In the genomic region with DNA sequence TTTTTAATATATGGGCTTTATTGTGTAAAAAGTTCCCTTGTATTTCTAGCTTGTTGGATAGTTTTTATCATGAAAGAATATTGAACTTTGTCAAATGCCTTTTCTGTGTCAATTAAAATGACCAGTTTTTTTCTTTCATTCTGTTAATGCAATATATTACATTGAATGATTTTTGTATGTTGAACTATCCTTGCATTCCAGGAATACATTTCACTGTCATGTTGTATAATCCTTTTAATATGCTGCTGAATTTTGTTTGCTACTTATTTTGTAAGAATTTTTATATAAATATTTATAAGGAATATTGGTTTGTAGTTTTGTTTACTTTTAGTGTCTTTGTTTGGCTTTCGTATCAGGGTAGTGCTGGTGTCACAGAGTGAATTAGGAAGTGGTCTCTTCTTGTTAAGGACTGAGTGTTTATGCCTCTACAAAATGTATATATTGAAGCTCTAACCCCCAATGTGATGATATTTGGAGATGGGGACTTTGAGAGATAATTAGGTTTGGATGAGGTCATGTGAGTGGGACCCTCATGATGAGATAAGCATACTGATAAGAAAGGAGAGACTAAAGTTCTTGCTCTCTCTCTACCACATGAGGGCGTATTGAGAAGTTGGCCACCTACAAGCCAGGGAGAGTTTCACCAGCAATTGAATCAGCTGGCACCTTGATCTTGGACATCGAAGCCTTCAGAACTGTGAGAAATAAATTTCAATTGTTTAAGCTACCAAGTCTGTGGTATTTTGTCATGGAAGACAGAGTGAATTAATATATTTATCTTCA, we compare ENCODE assay signal across 33 cellular contexts. TPM values are rescaled to one million over a fixed set of nuclear protein-coding genes. Genes with fewer than 3 reads are reported as not detected.
A peak's percentile ranks its signal among the peaks of the same experiment; 100 is the strongest.
DNase-seq lines count a peak whose midpoint lies in the region; ATAC-seq and TF ChIP-seq lines count a peak whose summit lies in the region.
"Had no signal": no experiment of that assay in that cellular context is flagged by ENCODE, and none has a peak within 500 bp of the region (broad histone marks: within the 10 kb centered on the region; RNA-seq: fewer than 3 reads in every experiment).

No MANE protein-coding gene starts in this region.

- no peak overlapping the region for H2BK120ac ChIP-seq in mesendoderm (ENCODE audit: low read depth, low read length)

- ATAC-seq in Panc1 = no peak
- ATAC-seq: A549, esophagus mucosa, left lobe of liver had no signal

- in situ Hi-C loops in Panc1 (cut with HindIII; ENCODE audit: low pct_unique_long_range_greater_than_20kb, low sequenced_read_pairs) = no loop called here

- H3K4me2 ChIP-seq in mesendoderm (ENCODE audit: low read length) (no peak overlapping the region), osteoblast (ENCODE audit: insufficient read depth, low read length) (no peak overlapping the region), hepatocyte (no peak overlapping the region)
- H3K4me2 ChIP-seq: A549, smooth muscle cell had no signal

- no peak overlapping the region for H2BK5ac ChIP-seq in mesendoderm (ENCODE audit: low read length)

- H3K9me2 ChIP-seq in hepatocyte (replicated peaks; ENCODE audit: insufficient read depth) = no peaks in the 10 kb centered on the region

- intact Hi-C loops in Panc1 (cut with micrococcal nuclease; ENCODE audit: unreplicated experiment) = no loop called here

- no peak overlapping the region for H4K8ac ChIP-seq in mesendoderm (ENCODE audit: low read depth, low read length)

- 100% methylated on average over 1 of the region's 3 CpGs for WGBS in mesendoderm (ENCODE audit: extremely low coverage, insufficient coverage, low lambda C conversion rate)
- WGBS in hepatocyte (ENCODE audit: low lambda C conversion rate, missing lambda C conversion rate) = 87% methylated on average over 3 of the region's 3 CpGs

- no peak overlapping the region for H4K5ac ChIP-seq in mesendoderm (ENCODE audit: low read length)

- H3K4me3 ChIP-seq in HEK293 (ENCODE audit: low read depth, low read length) = no peak overlapping the region
- no peak overlapping the region for H3K4me3 ChIP-seq in Panc1 (ENCODE audit: low read depth in 2 of 2, low read length in 2 of 2)
- no peak overlapping the region for H3K4me3 ChIP-seq in mesendoderm (ENCODE audit: low read length)
- no peak overlapping the region for H3K4me3 ChIP-seq in osteoblast (ENCODE audit: insufficient read depth, low read length)
- no peak overlapping the region for H3K4me3 ChIP-seq in hepatocyte
- H3K4me3 ChIP-seq: A549, SJCRH30, smooth muscle cell, uterus had no signal

- H3K9me3 ChIP-seq in HEK293 (ENCODE audit: control insufficient read depth, insufficient read depth, low read depth, low read length) (no peaks in the 10 kb centered on the region), Panc1 (ENCODE audit: control insufficient read depth, insufficient read depth, low read depth, low read length) (peaks cover 7% of the 10 kb centered on the region; the same call in 1 of the 2 replicates), osteoblast (ENCODE audit: low read depth, low read length) (no peaks in the 10 kb centered on the region), hepatocyte (ENCODE audit: low read depth) (no peaks in the 10 kb centered on the region)

- peak; percentile 30 for DNase-seq in NCI-H82 (lab: John Stamatoyannopoulos, UW)
- no peak for DNase-seq in NCI-H82 treated with DMSO at 0.1 percent for 48 hours (lab: John Stamatoyannopoulos, UW; ENCODE audit: unreplicated experiment)
- DNase-seq in Panc1 (ENCODE audit: low read depth, low spot score) = no peak
- peak; percentile 65 for DNase-seq in mesendoderm
- no peak for DNase-seq in osteoblast (ENCODE audit: insufficient read length, low spot score, missing footprints)
- DNase-seq in hepatocyte (ENCODE audit: low spot score) = no peak
- DNase-seq in midbrain (lab: John Stamatoyannopoulos, UW) = no peak
- DNase-seq: activated CD4-positive, alpha-beta T cell treated with anti-CD3 and anti-CD28 coated beads for 1 hour; activated CD8-positive, alpha-beta memory T cell treated with anti-CD3 and anti-CD28 coated beads for 24 hours; activated naive CD4-positive, alpha-beta T cell; activated T-cell treated with anti-CD3 and anti-CD28 coated beads, Interleukin-2, amount 50 U/mL, for 24 hours; amniotic stem cell; effector CD8-positive, alpha-beta T cell; foreskin melanocyte; GOT3; immature natural killer cell; Karpas-422; mesenchymal stem cell; NCI-H2081 treated with DMSO at 0.1 percent for 48 hours; NCI-H446; SJCRH30; stimulated activated CD4-positive, alpha-beta T cell treated with anti-CD3 and anti-CD28 coated beads, Interleukin-4, amount 100 ng/mL, for 24 hours; stimulated activated naive CD4-positive, alpha-beta T cell; T-helper 1 cell; uterus had no signal

- BruUV-seq in Panc1 (replicated peaks; lab: Mats Ljungman, UMichigan) = no TSS peak

- H3K4ac ChIP-seq in mesendoderm (ENCODE audit: low read depth, low read length) = no peak overlapping the region

- H3K79me1 ChIP-seq in mesendoderm (ENCODE audit: low read length) = no peaks in the 10 kb centered on the region

- H2AFZ ChIP-seq in osteoblast (ENCODE audit: low read length) (no peak overlapping the region), hepatocyte (no peak overlapping the region)

- H2BK15ac ChIP-seq in mesendoderm (replicated peaks; ENCODE audit: low read depth) = no peak overlapping the region

- no peak for TF ChIP-seq CTCF in HEK293 (tag by site-specific recombination; IDR thresholded peaks at IDR 0.05)
- TF ChIP-seq CTCF in Panc1 (IDR thresholded peaks at IDR 0.05) = peak; percentile 8; the same call in 1 of the 2 replicates
- no peak for TF ChIP-seq CTCF in osteoblast (IDR thresholded peaks at IDR 0.05; ENCODE audit: extremely low read depth, low read depth, low read length)
- TF ChIP-seq CTCF in hepatocyte (IDR thresholded peaks at IDR 0.05; ENCODE audit: poor library complexity) = no peak

- no peak overlapping the region for H2AK5ac ChIP-seq in mesendoderm (ENCODE audit: low read length)

- no peaks in the 10 kb centered on the region for H3K79me2 ChIP-seq in mesendoderm (ENCODE audit: control insufficient read depth, insufficient read depth, low read length)
- no peaks in the 10 kb centered on the region for H3K79me2 ChIP-seq in osteoblast (ENCODE audit: insufficient read depth, low read length)
- no peaks in the 10 kb centered on the region for H3K79me2 ChIP-seq in hepatocyte

- no peak overlapping the region for H3K18ac ChIP-seq in mesendoderm (ENCODE audit: low read length)

- H3K36me3 ChIP-seq in HEK293 (ENCODE audit: control insufficient read depth in 2 of 2, insufficient read depth in 1 of 2, low read length in 2 of 2) = no peaks in the 10 kb centered on the region
- H3K36me3 ChIP-seq in Panc1 (ENCODE audit: control insufficient read depth, insufficient read depth, low read length) = no peaks in the 10 kb centered on the region
- H3K36me3 ChIP-seq in mesendoderm (ENCODE audit: control insufficient read depth, insufficient read depth, low read length) = no peaks in the 10 kb centered on the region
- no peaks in the 10 kb centered on the region for H3K36me3 ChIP-seq in osteoblast (ENCODE audit: insufficient read depth, low read length)
- no peaks in the 10 kb centered on the region for H3K36me3 ChIP-seq in hepatocyte (replicated peaks; ENCODE audit: insufficient read depth, low read depth)
- H3K36me3 ChIP-seq: SJCRH30, uterus had no signal

- H3K56ac ChIP-seq in mesendoderm (ENCODE audit: low read length) = no peak overlapping the region

- no peak overlapping the region for H3K27ac ChIP-seq in HEK293 (ENCODE audit: extremely low read depth, low read depth, low read length)
- no peak overlapping the region for H3K27ac ChIP-seq in Panc1 (ENCODE audit: low read length)
- no peak overlapping the region for H3K27ac ChIP-seq in mesendoderm (ENCODE audit: low read depth, low read length)
- no peak overlapping the region for H3K27ac ChIP-seq in osteoblast (ENCODE audit: low read depth, low read length)
- H3K27ac ChIP-seq in hepatocyte = no peak overlapping the region
- H3K27ac ChIP-seq: A549, SJCRH30, uterus had no signal

- CTCF ChIA-PET in HEK293 (lab: Yijun Ruan, JAX) (interaction anchor here (0.6 to 1.6 kb wide), 7 partner anchors 8 to 107 kb away, joined by 3 to 6 read pairs (median 5); no protein-coding TSS in a partner anchor), Panc1 (lab: Charles Lee) (no interaction called here)

- no peak overlapping the region for H3K23ac ChIP-seq in mesendoderm (ENCODE audit: low read length)

- H3K9ac ChIP-seq in mesendoderm (ENCODE audit: low read length) = no peak overlapping the region

- H3K4me1 ChIP-seq in HEK293 (ENCODE audit: control insufficient read depth, insufficient read depth, low read length) = no peaks in the 10 kb centered on the region
- H3K4me1 ChIP-seq in Panc1 (ENCODE audit: control insufficient read depth, insufficient read depth, low read length) = no peaks in the 10 kb centered on the region
- peaks cover 10% of the 10 kb centered on the region for H3K4me1 ChIP-seq in mesendoderm (ENCODE audit: control insufficient read depth, low read depth, low read length)
- H3K4me1 ChIP-seq in osteoblast (ENCODE audit: insufficient read depth, low read length) = no peaks in the 10 kb centered on the region
- H3K4me1 ChIP-seq in hepatocyte (ENCODE audit: insufficient read depth) = peaks cover 12% of the 10 kb centered on the region
- H3K4me1 ChIP-seq: uterus had no signal

- 0 out of 2 replicates have a peak, but pooled peaks cover 5% of the 10 kb centered on the region for H3K27me3 ChIP-seq in Panc1 (ENCODE audit: control insufficient read depth, insufficient read depth, low read length)
- no peaks in the 10 kb centered on the region for H3K27me3 ChIP-seq in mesendoderm (ENCODE audit: insufficient read depth, low read length, poor library complexity)
- no peaks in the 10 kb centered on the region for H3K27me3 ChIP-seq in osteoblast (ENCODE audit: insufficient read depth, low read length)
- no peaks in the 10 kb centered on the region for H3K27me3 ChIP-seq in hepatocyte
- H3K27me3 ChIP-seq: SJCRH30, uterus had no signal

- H4K20me1 ChIP-seq in osteoblast (ENCODE audit: insufficient read depth, low read length) = no peaks in the 10 kb centered on the region
- H4K20me1 ChIP-seq in hepatocyte (ENCODE audit: insufficient read depth, poor library complexity, severe bottlenecking) = no peaks in the 10 kb centered on the region

- POLR2A ChIA-PET in HEK293 (lab: Yijun Ruan, JAX) = no interaction called here
- POLR2A ChIA-PET in Panc1 (lab: Charles Lee) = interaction anchor here (0.6 kb wide), 1 partner anchor 29 kb away, joined by 4 read pairs; no protein-coding TSS in a partner anchor

TF ChIP-seq in HEK293, 187 proteins besides CTCF, POLR2A, EP300 and RAD21 (continues in another document):
- TF ChIP-seq SETDB1 (IDR thresholded peaks at IDR 0.05; ENCODE audit: insufficient read length, low read length) = peak; percentile 55

RNA-seq across cellular contexts. Expression of a gene that starts 12.0 kb away (rescaled TPM):
- total RNA-seq in Panc1 (2021; ENCODE audit: unreplicated experiment) (not detected), osteoblast (not detected in 2 replicates), hepatocyte (not detected in 2 replicates)
- not detected for polyA plus RNA-seq in Panc1 (2012; ENCODE audit: insufficient read length)
- polyA plus RNA-seq in mesendoderm (2013, experiment 1 of 2) = 0.04 TPM
- 0.01 TPM for polyA plus RNA-seq in mesendoderm (2013, experiment 2 of 2)
- not detected in 2 replicates for polyA plus RNA-seq in hepatocyte
- total RNA-seq: Daoy, renal cortical epithelial cell, SJCRH30, smooth muscle cell, temporal lobe had no signal
- polyA plus RNA-seq: A549, smooth muscle cell had no signal

RNA-seq across cellular contexts. Expression of a gene that starts 44.3 kb away (rescaled TPM):
- total RNA-seq in Panc1 (2021; ENCODE audit: unreplicated experiment) = 0.26 TPM
- polyA plus RNA-seq in Panc1 (2012; ENCODE audit: insufficient read length) = not detected
- polyA plus RNA-seq in mesendoderm (2013, experiment 1 of 2) = not detected
- polyA plus RNA-seq in mesendoderm (2013, experiment 2 of 2) = not detected
- total RNA-seq in osteoblast = 0.29 and 0.36 TPM in 2 replicates
- 0.23 and 0.60 TPM in 2 replicates for total RNA-seq in hepatocyte
- 0.74 TPM in 1 of 2 replicates, not detected in the other for polyA plus RNA-seq in hepatocyte
- total RNA-seq: Daoy, renal cortical epithelial cell, SJCRH30, smooth muscle cell had no signal
- polyA plus RNA-seq: A549, smooth muscle cell had no signal

Comparison
In these comparisons a context has a peak if more than half of its experiments do, and no peak if none do; other contexts are left out.
1. DNase-seq: peak in NCI-H82 (single experiment) and mesendoderm (single experiment); none in NCI-H82 treated with DMSO at 0.1 percent for 48 hours (single experiment), Panc1 (single experiment), osteoblast (single experiment), hepatocyte (single experiment) and midbrain (single experiment).